Comparison of ENCODE assay signal across 20 cellular contexts in genomic region chr16:73286643-73287267, GRCh38.
"Had no signal": no experiment of that assay in that cellular context is flagged by ENCODE, and none has a peak within 500 bp of the region (broad histone marks: within the 10 kb centered on the region; RNA-seq: fewer than 3 reads in every experiment).

No MANE protein-coding gene starts in this region.

- H3K9me3 ChIP-seq: heart left ventricle, neutrophil, suprapubic skin, thyroid gland, upper lobe of left lung had no signal

- H3K4me1 ChIP-seq: heart left ventricle, suprapubic skin, thyroid gland, upper lobe of left lung had no signal

- H3K36me3 ChIP-seq: heart left ventricle, neutrophil, suprapubic skin, thyroid gland, upper lobe of left lung had no signal

- H3K27ac ChIP-seq: heart left ventricle, neutrophil, suprapubic skin, thyroid gland, upper lobe of left lung had no signal

- H3K4me3 ChIP-seq: heart left ventricle, suprapubic skin, thyroid gland, upper lobe of left lung had no signal

- H3K27me3 ChIP-seq: neutrophil, thyroid gland, upper lobe of left lung had no signal

- DNase-seq: cortex of kidney; effector memory CD4-positive, alpha-beta T cell; heart left ventricle; hippocampal formation; kidney glomerular epithelial cell; naive thymus-derived CD4-positive, alpha-beta T cell; nephron progenitor cell; right cardiac atrium; stimulated activated CD4-positive, alpha-beta T cell treated with anti-CD3 and anti-CD28 coated beads, Interleukin-4, amount 100 ng/mL, for 1 hour; stimulated activated CD8-positive, alpha-beta memory T cell treated with anti-CD3 and anti-CD28 coated beads, Interleukin-4, amount 100 ng/mL, for 48 hours; stimulated activated naive CD8-positive, alpha-beta T cell treated with anti-CD3 and anti-CD28 coated beads, Interleukin-15, Interleukin-2, amounts not matched to agents 100 U/mL and 50 U/mL, for 24 hours; thyroid gland had no signal

- ATAC-seq: esophagus mucosa; heart left ventricle; naive thymus-derived CD4-positive, alpha-beta T cell; right cardiac atrium; stimulated activated effector memory CD8-positive, alpha-beta T cell treated with anti-CD3 and anti-CD28 coated beads, Interleukin-12 subunit alpha, Interleukin-12 subunit beta, amount 100 ng/mL, for 72 hours; stimulated activated naive CD8-positive, alpha-beta T cell treated with anti-CD3 and anti-CD28 coated beads, Interleukin-15, Interleukin-2, amounts not matched to agents 100 U/mL and 50 U/mL, for 24 hours had no signal

- FAIRE-seq: endometrium, frontal cortex, islet of Langerhans had no signal
